Comparison of ENCODE assay signal across 8 cellular contexts in the genomic region with DNA sequence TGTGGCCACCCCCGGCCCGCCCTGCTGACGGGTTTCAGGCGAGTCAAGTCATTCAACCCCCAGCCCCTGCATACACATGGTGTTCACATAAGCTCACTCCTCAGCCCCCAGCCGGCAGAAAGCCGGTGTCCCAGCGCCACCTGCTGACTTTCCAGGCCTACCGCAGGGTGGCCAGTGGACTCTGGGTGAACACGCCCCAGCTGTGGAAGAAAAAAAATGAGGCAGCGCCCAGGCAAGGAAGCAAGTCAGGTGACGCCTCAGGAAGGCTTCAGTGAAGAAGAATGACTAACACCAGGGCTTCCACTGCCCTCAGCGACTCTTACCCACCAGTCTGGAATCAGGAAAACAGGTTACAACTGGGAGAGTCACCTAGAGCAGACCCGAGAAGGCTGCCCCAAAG. TPM values are rescaled to one million over a fixed set of nuclear protein-coding genes. Genes with fewer than 3 reads are reported as not detected.
A peak's percentile ranks its signal among the peaks of the same experiment; 100 is the strongest.
DNase-seq lines count a peak whose midpoint lies in the region; ATAC-seq and TF ChIP-seq lines count a peak whose summit lies in the region.

No MANE protein-coding gene starts in this region.

- H3K79me2 ChIP-seq in MM.1S (ENCODE audit: low read length): no peaks in the 10 kb centered on the region

- H3K27ac ChIP-seq in MM.1S (ENCODE audit: low read length) (no peak overlapping the region), WERI-Rb-1 (no peak overlapping the region), mucosa of rectum (ENCODE audit: low read depth in 2 of 2, low read length in 2 of 2) (peak overlapping the region; percentile 56 to 81), upper lobe of right lung (no peak overlapping the region)

- H3K36me3 ChIP-seq in MM.1S (replicated peaks; ENCODE audit: insufficient read depth, low read length): no peaks in the 10 kb centered on the region
- peaks cover 31% of the 10 kb centered on the region for H3K36me3 ChIP-seq in WERI-Rb-1
- peaks cover 0 to 18% of the 10 kb centered on the region in 2 donors for H3K36me3 ChIP-seq in mucosa of rectum (ENCODE audit: control insufficient read depth in 2 of 2, insufficient read depth in 2 of 2, low read length in 2 of 2)
- peaks cover 10% of the 10 kb centered on the region for H3K36me3 ChIP-seq in upper lobe of right lung

- peak; percentile 92 for ATAC-seq in upper lobe of right lung

- no peak overlapping the region for H3K9ac ChIP-seq in MM.1S (ENCODE audit: low read length)
- H3K9ac ChIP-seq in mucosa of rectum (ENCODE audit: low read depth in 1 of 2, low read length in 2 of 2): peak overlapping the region in 1 of 2 donors; percentile 38

- H3K4me1 ChIP-seq in MM.1S (ENCODE audit: low read length) (no peaks in the 10 kb centered on the region), mucosa of rectum (ENCODE audit: control insufficient read depth in 2 of 2, insufficient read depth in 2 of 2, low read length in 2 of 2) (peaks cover 7 to 11% of the 10 kb centered on the region in 2 donors), upper lobe of right lung (no peaks in the 10 kb centered on the region)

- intact Hi-C loops in upper lobe of right lung (cut with DNase I): no loop called here

- peak; percentile 24 for DNase-seq in NCI-H2171 treated with DMSO at 0.1 percent for 48 hours (lab: John Stamatoyannopoulos, UW)
- DNase-seq in NCI-H2171 (lab: John Stamatoyannopoulos, UW): no peak
- DNase-seq in MM.1S: no peak
- DNase-seq in WERI-Rb-1: peak; percentile 93
- peak; percentile 57 for DNase-seq in epidermal melanocyte (ENCODE audit: insufficient read length, low spot score)
- peak; percentile 78 for DNase-seq in upper lobe of right lung
- DNase-seq in T1000 (lab: John Stamatoyannopoulos, UW): no peak

- no peaks in the 10 kb centered on the region for H3K27me3 ChIP-seq in MM.1S (replicated peaks; ENCODE audit: insufficient read depth, low read length)
- H3K27me3 ChIP-seq in WERI-Rb-1 (ENCODE audit: insufficient read depth, low read depth, severe bottlenecking): no peaks in the 10 kb centered on the region
- no peaks in the 10 kb centered on the region for H3K27me3 ChIP-seq in mucosa of rectum (ENCODE audit: control insufficient read depth in 2 of 2, insufficient read depth in 2 of 2, low read length in 2 of 2)
- H3K27me3 ChIP-seq in upper lobe of right lung: no peaks in the 10 kb centered on the region

- H3K4me3 ChIP-seq in MM.1S (ENCODE audit: low read length) (no peak overlapping the region), WERI-Rb-1 (ENCODE audit: low read depth, low read length) (no peak overlapping the region), mucosa of rectum (ENCODE audit: low read length in 2 of 2) (no peak overlapping the region), upper lobe of right lung (no peak overlapping the region)

- H4K20me1 ChIP-seq in MM.1S (ENCODE audit: insufficient read depth, low read length): no peaks in the 10 kb centered on the region

- H2AFZ ChIP-seq in MM.1S (ENCODE audit: low read length): no peak overlapping the region

- no peaks in the 10 kb centered on the region for H3F3A ChIP-seq in MM.1S (ENCODE audit: insufficient read depth, low read length)

- no peak overlapping the region for H3K4me2 ChIP-seq in MM.1S (ENCODE audit: low read depth, low read length)

- TF ChIP-seq CTCF in MM.1S (IDR thresholded peaks at IDR 0.05; ENCODE audit: low read length) (peak; percentile 35), WERI-Rb-1 (IDR thresholded peaks at IDR 0.05; ENCODE audit: low read depth, low read length) (peak; percentile 85), upper lobe of right lung (IDR thresholded peaks at IDR 0.05) (peak; percentile 47)

- no peaks in the 10 kb centered on the region for H3K9me2 ChIP-seq in MM.1S (replicated peaks; ENCODE audit: insufficient read depth, low read length)

- H3K9me3 ChIP-seq in MM.1S (replicated peaks; ENCODE audit: insufficient read depth, low read length) (no peaks in the 10 kb centered on the region), WERI-Rb-1 (ENCODE audit: severe bottlenecking) (no peaks in the 10 kb centered on the region), mucosa of rectum (ENCODE audit: control insufficient read depth in 2 of 2, low read length in 2 of 2) (no peaks in the 10 kb centered on the region), upper lobe of right lung (no peaks in the 10 kb centered on the region)

RNA-seq across cellular contexts. Expression of a gene that starts 15.8 kb away (rescaled TPM):
- total RNA-seq in upper lobe of right lung: 233 TPM

RNA-seq across cellular contexts. Expression of a gene that starts 16.2 kb away (rescaled TPM):
- total RNA-seq in upper lobe of right lung: 15.1 TPM

RNA-seq across cellular contexts. Expression of a gene that starts 20.7 kb away (rescaled TPM):
- 8.0 TPM for total RNA-seq in upper lobe of right lung

RNA-seq across cellular contexts. Expression of a gene that starts 34.8 kb away (rescaled TPM):
- 0.72 TPM for total RNA-seq in upper lobe of right lung

RNA-seq across cellular contexts. Expression of a gene that starts 55.6 kb away (rescaled TPM):
- 3.3 TPM for total RNA-seq in upper lobe of right lung

Comparison
In these comparisons a context has a peak if more than half of its experiments do, and no peak if none do; other contexts are left out.
1. DNase-seq: peak in NCI-H2171 treated with DMSO at 0.1 percent for 48 hours (single experiment), WERI-Rb-1 (single experiment), epidermal melanocyte (single experiment) and upper lobe of right lung (single experiment); none in NCI-H2171 (single experiment), MM.1S (single experiment) and T1000 (single experiment).
2. H3K27ac ChIP-seq: peak in mucosa of rectum (2 of 2); none in MM.1S (single experiment), WERI-Rb-1 (single experiment) and upper lobe of right lung (single experiment).
3. CTCF ChIP-seq: peak in every context shown above with its lines; median percentile 85 in WERI-Rb-1; 47 in upper lobe of right lung; 35 in MM.1S.